ENCODE assay signal across 8 cellular contexts in genomic region chr15:78944202-78944625, GRCh38. TPM values are rescaled to one million over a fixed set of nuclear protein-coding genes. Genes with fewer than 3 reads are reported as not detected.
DNase-seq lines count a peak whose midpoint lies in the region; ATAC-seq and TF ChIP-seq lines count a peak whose summit lies in the region.

No MANE protein-coding gene starts in this region.

- 30 to 37% methylated on average over 9 to 12 of the region's 12 CpGs for WGBS in body of pancreas, 2 donors
- 59% methylated on average over 12 of the region's 12 CpGs for whole genome bisulfite sequencing in mesenchymal stem cell
- 42% methylated on average over 12 of the region's 12 CpGs for WGBS in urinary bladder

- no peaks in the 10 kb centered on the region for H3K9me3 Mint-ChIP-seq in activated T-cell treated with anti-CD3 and anti-CD28 coated beads, Interleukin-2, amount 50 U/mL, for 4 hours

- H2BK5ac ChIP-seq in mesenchymal stem cell (ENCODE audit: low read depth, low read length, poor library complexity, severe bottlenecking), result no peak overlapping the region

- H3K27me3 ChIP-seq in body of pancreas (no peaks in the 10 kb centered on the region), mesenchymal stem cell (ENCODE audit: control insufficient read depth in 1 of 2, insufficient read depth in 1 of 2, low read length in 2 of 2) (peaks cover 28 to 30% of the 10 kb centered on the region in 2 experiments)

- no peak for TF ChIP-seq POLR2A in body of pancreas (IDR thresholded peaks at IDR 0.05)

- H3K4me3 ChIP-seq in body of pancreas (peak overlapping the region in 1 of 2 donors; percentile 52), mesenchymal stem cell (ENCODE audit: insufficient read depth in 1 of 2, low read depth in 1 of 2, low read length in 2 of 2) (peak overlapping the region in 1 of 2 experiments; percentile 71), urinary bladder (ENCODE audit: low read depth, low read length) (peak overlapping the region; percentile 48)

- H3K36me3 ChIP-seq in body of pancreas (replicated peaks in 1 of 2; ENCODE audit: insufficient read depth in 1 of 2, low read depth in 2 of 2), result no peaks in the 10 kb centered on the region
- H3K36me3 ChIP-seq in mesenchymal stem cell (ENCODE audit: control insufficient read depth in 1 of 2, insufficient read depth in 2 of 2, low read depth in 1 of 2, low read length in 2 of 2), result no peaks in the 10 kb centered on the region
- H3K36me3 ChIP-seq in urinary bladder (ENCODE audit: insufficient read depth), result no peaks in the 10 kb centered on the region

- TF ChIP-seq CTCF in body of pancreas (IDR thresholded peaks at IDR 0.05), result no peak

- peak overlapping the region; percentile 26 for H2BK15ac ChIP-seq in mesenchymal stem cell (ENCODE audit: low read depth, poor library complexity, severe bottlenecking)

- H3K79me1 ChIP-seq in mesenchymal stem cell (replicated peaks; ENCODE audit: low read length, poor library complexity, severe bottlenecking), result no peaks in the 10 kb centered on the region

- peak overlapping the region in 1 of 2 experiments; percentile 2 for H3K23ac ChIP-seq in mesenchymal stem cell (ENCODE audit: low read length in 2 of 2)

- peaks cover 10% of the 10 kb centered on the region for H3K4me1 Mint-ChIP-seq in activated T-cell treated with anti-CD3 and anti-CD28 coated beads, Interleukin-2, amount 50 U/mL, for 4 hours (ENCODE audit: low read depth)

- no peak overlapping the region for H4K8ac ChIP-seq in mesenchymal stem cell (ENCODE audit: low read length)

- intact Hi-C loops in body of pancreas (cut with DNase I), result no loop called here

- no peak overlapping the region for H3K14ac ChIP-seq in mesenchymal stem cell (ENCODE audit: low read length in 2 of 2)

- peak overlapping the region in 1 of 2 experiments; percentile 15 for H2BK12ac ChIP-seq in mesenchymal stem cell (ENCODE audit: low read length in 2 of 2)

- peak; percentile 11 for ATAC-seq in activated T-cell treated with anti-CD3 and anti-CD28 coated beads, Interleukin-2, amount 50 U/mL, for 4 hours
- ATAC-seq in HG03442 (IDR thresholded peaks at IDR 0.05; ENCODE audit: unreplicated experiment) (peak; percentile 18), body of pancreas (peak; percentile 28)

- peak overlapping the region; percentile 81 to 85 for H3K18ac ChIP-seq in mesenchymal stem cell (ENCODE audit: low read depth in 1 of 2, low read length in 2 of 2)

- peak overlapping the region; percentile 80 for H3K4me3 Mint-ChIP-seq in activated T-cell treated with anti-CD3 and anti-CD28 coated beads, Interleukin-2, amount 50 U/mL, for 4 hours

- H3K4me2 ChIP-seq in mesenchymal stem cell (ENCODE audit: low read length, poor library complexity, severe bottlenecking), result peak overlapping the region; percentile 91

- DNase-seq in activated T-cell treated with anti-CD3 and anti-CD28 coated beads, Interleukin-2, amount 50 U/mL, for 4 hours, result no peak
- DNase-seq in activated T-cell treated with anti-CD3 and anti-CD28 coated beads, Interleukin-2, amount 50 U/mL, for 1 hour, result no peak
- DNase-seq in body of pancreas (peak in 2 of 4 donors; percentile 23 to 27), mesenchymal stem cell (no peak), germinal center (ENCODE audit: low spot score) (no peak), SKM-1 treated with dmso at 0.1 percent for 144 hours (lab: John Stamatoyannopoulos, UW; ENCODE audit: unreplicated experiment) (no peak)

- no peak overlapping the region for H2AFZ ChIP-seq in mesenchymal stem cell (ENCODE audit: low read depth, low read length)

- H2BK120ac ChIP-seq in mesenchymal stem cell (ENCODE audit: low read depth, low read length), result no peak overlapping the region

- H3K27ac ChIP-seq in body of pancreas (peak overlapping the region; percentile 55 to 85 (median 75)), mesenchymal stem cell (ENCODE audit: low read length, poor library complexity, severe bottlenecking) (no peak overlapping the region), urinary bladder (ENCODE audit: low read depth) (peak overlapping the region; percentile 53)

- no peak overlapping the region for H3K4ac ChIP-seq in mesenchymal stem cell (ENCODE audit: low read depth in 1 of 2, low read length in 2 of 2)

- peaks cover 18% of the 10 kb centered on the region for H3K4me1 ChIP-seq in body of pancreas
- peaks cover 19% of the 10 kb centered on the region for H3K4me1 ChIP-seq in mesenchymal stem cell (ENCODE audit: control insufficient read depth, insufficient read depth, low read depth, low read length)
- H3K4me1 ChIP-seq in urinary bladder (ENCODE audit: insufficient read depth), result no peaks in the 10 kb centered on the region

- H3K9ac ChIP-seq in mesenchymal stem cell (ENCODE audit: low read length), result peak overlapping the region; percentile 70

- H2AK5ac ChIP-seq in mesenchymal stem cell (ENCODE audit: low read length, severe bottlenecking), result no peak overlapping the region

- H3K27me3 Mint-ChIP-seq in activated T-cell treated with anti-CD3 and anti-CD28 coated beads, Interleukin-2, amount 50 U/mL, for 4 hours (ENCODE audit: low read depth), result peaks cover 2% of the 10 kb centered on the region

- H3K36me3 Mint-ChIP-seq in activated T-cell treated with anti-CD3 and anti-CD28 coated beads, Interleukin-2, amount 50 U/mL, for 4 hours (ENCODE audit: insufficient read depth), result no peaks in the 10 kb centered on the region

- no peaks in the 10 kb centered on the region for H3K9me3 ChIP-seq in body of pancreas
- no peaks in the 10 kb centered on the region for H3K9me3 ChIP-seq in mesenchymal stem cell (ENCODE audit: control insufficient read depth, low read length)

- peak overlapping the region; percentile 6 for H4K91ac ChIP-seq in mesenchymal stem cell (ENCODE audit: low read length)

RNA-seq across cellular contexts. Expression of gene CTSH, which starts 0.6 kb away (rescaled TPM):
- total RNA-seq in activated T-cell treated with anti-CD3 and anti-CD28 coated beads, Interleukin-2, amount 50 U/mL, for 4 hours, result 10 to 100 TPM in 2 of 3 donors, 1 to 10 TPM in 1; 6.6 to 23.7 (median 16.4) TPM
- total RNA-seq in body of pancreas (100 to 1,000 TPM; 107 to 145 TPM), urinary bladder (250 TPM)
- polyA plus RNA-seq in mesenchymal stem cell (2013, experiment 1 of 2), result 28.4 TPM
- polyA plus RNA-seq in mesenchymal stem cell (2013, experiment 2 of 2), result 29.4 TPM
- polyA plus RNA-seq in urinary bladder, result 291 TPM

Comparison
In these comparisons a context has a peak if more than half of its experiments do, and no peak if none do; other contexts are left out.
1. RNA of gene CTSH, which starts 0.6 kb away (total RNA-seq): 250 TPM in urinary bladder (single experiment) and 107 to 145 TPM in body of pancreas; 6.6 to 23.7 TPM in activated T-cell treated with anti-CD3 and anti-CD28 coated beads, Interleukin-2, amount 50 U/mL, for 4 hours; every median in the first group is over 4 times any median in the second.
2. Peak in every context shown above with its lines, with median percentiles within 50 percentile points of each other: ATAC-seq.